Comparison of ENCODE assay signal across 8 cellular contexts in genomic region chr11:68956142-68956541, GRCh38. TPM values are rescaled to one million over a fixed set of nuclear protein-coding genes. Genes with fewer than 3 reads are reported as not detected.
DNase-seq lines count a peak whose midpoint lies in the region; ATAC-seq, FAIRE-seq and TF ChIP-seq lines count a peak whose summit lies in the region.
"Had no signal": no experiment of that assay in that cellular context is flagged by ENCODE, and none has a peak within 500 bp of the region (broad histone marks: within the 10 kb centered on the region; RNA-seq: fewer than 3 reads in every experiment).

No MANE protein-coding gene starts in this region.

- H3K27ac ChIP-seq in K562 (ENCODE audit: extremely low read depth, low read depth, low read length): no peak overlapping the region

- no TSS peak for BruUV-seq in K562 (replicated peaks; lab: Mats Ljungman, UMichigan)

- POLR2A ChIA-PET in GM10248 (lab: Yijun Ruan, JAX): no interaction called here
- POLR2A ChIA-PET in K562 (lab: Yijun Ruan, JAX): no interaction called here

- H4K20me1 ChIP-seq in K562 (replicated peaks; ENCODE audit: control insufficient read depth, insufficient read depth, low read length): no peaks in the 10 kb centered on the region; the same call in none of the 2 replicates

- H3K36me3 Mint-ChIP-seq in nephron (ENCODE audit: low read depth): no peaks in the 10 kb centered on the region

- no peaks in the 10 kb centered on the region for H3K36me3 ChIP-seq in K562 (ENCODE audit: control insufficient read depth, insufficient read depth, low read length)

- H3K4me1 Mint-ChIP-seq in nephron: peaks cover 8% of the 10 kb centered on the region

- in situ Hi-C loops in K562 (cut with MboI): no loop called here

- no peak overlapping the region for H3K9ac ChIP-seq in K562 (ENCODE audit: insufficient read depth in 1 of 2, low read depth in 2 of 2, low read length in 2 of 2)

- ATAC-seq in K562: peak; percentile 80

- H3K9me3 ChIP-seq in K562 (replicated peaks; ENCODE audit: control insufficient read depth, insufficient read depth, low read depth, low read length): no peaks in the 10 kb centered on the region

- H3K27ac Mint-ChIP-seq in nephron: no peak overlapping the region

- TF ChIP-seq RAD21 in Ishikawa (IDR thresholded peaks at IDR 0.05; ENCODE audit: low read depth): peak; percentile 34; the same call in 1 of the 2 replicates
- TF ChIP-seq RAD21 in K562 (CRISPR knock-in tag; conservative IDR thresholded peaks at IDR 0.05 in 1 of 2, IDR thresholded peaks at IDR 0.05 in 1 of 2): peak in 1 of 2 experiments; percentile 18; a peak in 1 of 4 replicates

- peaks cover 8 to 23% of the 10 kb centered on the region in 2 experiments; a peak in 4 of 5 replicates for H3K4me1 ChIP-seq in K562 (replicated peaks in 1 of 2; ENCODE audit: control insufficient read depth in 2 of 2, insufficient read depth in 2 of 2, low read length in 2 of 2)

- TF ChIP-seq CTCF in GM10248 (IDR thresholded peaks at IDR 0.05; ENCODE audit: control extremely low read depth, extremely low read depth, low read depth, missing control alignments): peak; percentile 33
- TF ChIP-seq CTCF in K562 (IDR thresholded peaks at IDR 0.05 in 2 of 3, conservative IDR thresholded peaks at IDR 0.05 in 1 of 3; ENCODE audit: insufficient read depth in 2 of 3, low read depth in 1 of 3, low read length in 3 of 3): peak; percentile 40 to 62 (median 51); a peak in 4 of 6 replicates
- peak in 2 of 3 experiments; percentile 11 to 28 for TF ChIP-seq CTCF in nephron (IDR thresholded peaks at IDR 0.05; ENCODE audit: unreplicated experiment in 3 of 3)

- H3K27me3 ChIP-seq in K562 (ENCODE audit: control insufficient read depth in 2 of 2, insufficient read depth in 2 of 2, low read length in 2 of 2): peaks cover 17 to 42% of the 10 kb centered on the region in 2 experiments; a peak in 4 of 5 replicates

- no peak overlapping the region for H3K4me2 ChIP-seq in K562 (ENCODE audit: insufficient read depth, low read length)

- no peaks in the 10 kb centered on the region for H3K79me2 ChIP-seq in K562 (ENCODE audit: control insufficient read depth, insufficient read depth, low read length)

- peaks cover 10% of the 10 kb centered on the region for H3K27me3 Mint-ChIP-seq in nephron (ENCODE audit: low read depth)

- no peaks in the 10 kb centered on the region for H3K9me1 ChIP-seq in K562 (ENCODE audit: control insufficient read depth, insufficient read depth, low read length)

- H3K4me3 ChIP-seq in K562: no peak overlapping the region

- TF ChIP-seq EP300 in Ishikawa (IDR thresholded peaks at IDR 0.05; ENCODE audit: borderline replicate concordance) (no peak), K562 (IDR thresholded peaks at IDR 0.05; ENCODE audit: low read length) (no peak)

- H2AFZ ChIP-seq in K562 (ENCODE audit: low read depth, low read length): no peak overlapping the region

- H3K4me3 Mint-ChIP-seq in nephron: no peak overlapping the region

- DNase-seq in GM10248 (ENCODE audit: extremely low spot score): peak; percentile 66
- DNase-seq in K562 (ENCODE audit: extremely low read depth in 1 of 4, low spot score in 3 of 4): peak; percentile 31 to 78 (median 73)
- no peak for DNase-seq in GM03348 (ENCODE audit: low spot score)
- no peak for DNase-seq in HK-2 (ENCODE audit: unreplicated experiment)
- DNase-seq in AML-193 (lab: John Stamatoyannopoulos, UW): no peak

- 0% methylated on average over 5 of the region's 12 CpGs for WGBS in K562 (ENCODE audit: insufficient coverage, low coverage, missing lambda C conversion rate)

- no peak for FAIRE-seq in K562 (lab: Jason Lieb, UNC)
- FAIRE-seq: TTC549 had no signal

- CTCF ChIA-PET in GM10248 (lab: Yijun Ruan, JAX) (interaction anchor here (1.2 to 1.5 kb wide), 2 partner anchors 17 to 134 kb away, joined by 3 read pairs; no protein-coding TSS in a partner anchor), K562 (lab: Yijun Ruan, JAX; ENCODE audit: low intra/inter-chr PET ratio) (no interaction called here)

- peaks cover 2% of the 10 kb centered on the region for H3K9me3 Mint-ChIP-seq in nephron

- intact Hi-C loops in K562 (cut with micrococcal nuclease): no loop called here

- no peak for TF ChIP-seq POLR2A in K562 (conservative IDR thresholded peaks at IDR 0.05)

TF ChIP-seq in Ishikawa, 13 proteins besides CTCF, POLR2A, EP300 and RAD21 (continues in another document):
- TF ChIP-seq NFIC (IDR thresholded peaks at IDR 0.05): no peak

RNA-seq across cellular contexts. Expression of gene MRGPRD, which starts 24.6 kb away (rescaled TPM):
- total RNA-seq in K562 (2011; cell fraction: chromatin; rRNA removed; ENCODE audit: low replicate concordance): not detected in 2 replicates
- total RNA-seq in K562 (2011; cell fraction: nucleolus; rRNA removed): not detected in 2 replicates
- not detected in 2 replicates for total RNA-seq in K562 (2011; cell fraction: nucleoplasm; rRNA removed)
- not detected in 2 replicates for total RNA-seq in K562 (2014; rRNA removed)
- total RNA-seq in K562 (2014; rRNA removed; fragmentation: Illumina TruSeq; extraction: Trizol): not detected in 2 replicates
- total RNA-seq in K562 (2015; rRNA removed; fragmentation: Illumina TruSeq; extraction: Trizol): not detected in 2 replicates
- total RNA-seq in K562 (2021): not detected in 2 replicates
- not detected in 2 replicates for polyA plus RNA-seq in K562 (2011; rRNA removed)
- not detected in 2 replicates for polyA plus RNA-seq in K562 (2011; cell fraction: cytosol; rRNA removed)
- polyA plus RNA-seq in K562 (2011; cell fraction: nucleus; rRNA removed): not detected in 2 replicates
- polyA plus RNA-seq in K562 (2012): not detected in 2 replicates
- polyA plus RNA-seq in K562 (2014; fragmentation: Illumina TruSeq; extraction: Trizol): not detected in 2 replicates
- not detected for polyA plus RNA-seq in K562 (2014; fragmentation: Nextera tagmentation; extraction: Ambion mirVana)
- polyA plus RNA-seq in K562 (2014; rRNA removed): not detected in 2 replicates
- polyA minus RNA-seq in K562 (2011; rRNA and poly(A)+ RNA removed): not detected in 2 replicates
- not detected in 2 replicates for polyA minus RNA-seq in K562 (2011; cell fraction: cytosol; rRNA and poly(A)+ RNA removed)
- not detected in 2 replicates for polyA minus RNA-seq in K562 (2011; cell fraction: nucleus; rRNA and poly(A)+ RNA removed)

RNA-seq across cellular contexts. Expression of gene IGHMBP2, which starts 52.5 kb away (rescaled TPM):
- 109 and 159 TPM in 2 replicates for total RNA-seq in K562 (2011; cell fraction: chromatin; rRNA removed; ENCODE audit: low replicate concordance)
- 75.3 and 75.5 TPM in 2 replicates for total RNA-seq in K562 (2011; cell fraction: nucleolus; rRNA removed)
- 61.4 and 66.5 TPM in 2 replicates for total RNA-seq in K562 (2011; cell fraction: nucleoplasm; rRNA removed)
- total RNA-seq in K562 (2014; rRNA removed) (12.5 and 15.9 TPM in 2 replicates), K562 (2014; rRNA removed; fragmentation: Illumina TruSeq; extraction: Trizol) (8.3 and 11.7 TPM in 2 replicates), K562 (2015; rRNA removed; fragmentation: Illumina TruSeq; extraction: Trizol) (11.6 and 14.5 TPM in 2 replicates), K562 (2021) (24.8 and 28.9 TPM in 2 replicates)
- polyA plus RNA-seq in K562 (2011; rRNA removed) (14.5 and 21.1 TPM in 2 replicates), K562 (2014; fragmentation: Illumina TruSeq; extraction: Trizol) (18.8 and 20.7 TPM in 2 replicates), K562 (2014; fragmentation: Nextera tagmentation; extraction: Ambion mirVana) (1 to 10 TPM; 1.6 to 1.8 TPM), K562 (2014; rRNA removed) (16.3 and 18.6 TPM in 2 replicates)
- 8.1 and 11.3 TPM in 2 replicates for polyA plus RNA-seq in K562 (2011; cell fraction: cytosol; rRNA removed)
- 61.4 and 78.3 TPM in 2 replicates for polyA plus RNA-seq in K562 (2011; cell fraction: nucleus; rRNA removed)
- polyA plus RNA-seq in K562 (2012): 10.6 and 12.2 TPM in 2 replicates
- polyA minus RNA-seq in K562 (2011; rRNA and poly(A)+ RNA removed): 14.0 and 15.0 TPM in 2 replicates
- 10.6 and 14.2 TPM in 2 replicates for polyA minus RNA-seq in K562 (2011; cell fraction: cytosol; rRNA and poly(A)+ RNA removed)
- 30.6 and 45.2 TPM in 2 replicates for polyA minus RNA-seq in K562 (2011; cell fraction: nucleus; rRNA and poly(A)+ RNA removed)

RNA-seq across cellular contexts. Expression of gene MRPL21, which starts 52.5 kb away (rescaled TPM):
- 59.2 and 99.2 TPM in 2 replicates for total RNA-seq in K562 (2011; cell fraction: chromatin; rRNA removed; ENCODE audit: low replicate concordance)
- total RNA-seq in K562 (2011; cell fraction: nucleolus; rRNA removed): 79.2 and 104 TPM in 2 replicates
- 83.7 and 85.4 TPM in 2 replicates for total RNA-seq in K562 (2011; cell fraction: nucleoplasm; rRNA removed)
- total RNA-seq in K562 (2014; rRNA removed) (254 and 255 TPM in 2 replicates), K562 (2014; rRNA removed; fragmentation: Illumina TruSeq; extraction: Trizol) (196 and 207 TPM in 2 replicates), K562 (2015; rRNA removed; fragmentation: Illumina TruSeq; extraction: Trizol) (207 and 219 TPM in 2 replicates), K562 (2021) (201 and 238 TPM in 2 replicates)
- polyA plus RNA-seq in K562 (2011; rRNA removed) (194 and 232 TPM in 2 replicates), K562 (2014; fragmentation: Illumina TruSeq; extraction: Trizol) (203 and 210 TPM in 2 replicates), K562 (2014; fragmentation: Nextera tagmentation; extraction: Ambion mirVana) (100 to 1,000 TPM; 448 to 618 TPM), K562 (2014; rRNA removed) (328 and 364 TPM in 2 replicates)
- 126 and 191 TPM in 2 replicates for polyA plus RNA-seq in K562 (2011; cell fraction: cytosol; rRNA removed)
- polyA plus RNA-seq in K562 (2011; cell fraction: nucleus; rRNA removed): 88.4 and 93.3 TPM in 2 replicates
- polyA plus RNA-seq in K562 (2012): 124 and 195 TPM in 2 replicates
- polyA minus RNA-seq in K562 (2011; rRNA and poly(A)+ RNA removed): 76.5 and 99.7 TPM in 2 replicates
- 47.3 and 49.9 TPM in 2 replicates for polyA minus RNA-seq in K562 (2011; cell fraction: cytosol; rRNA and poly(A)+ RNA removed)
- 40.5 and 55.1 TPM in 2 replicates for polyA minus RNA-seq in K562 (2011; cell fraction: nucleus; rRNA and poly(A)+ RNA removed)

RNA-seq across cellular contexts. Expression of gene MRGPRF, which starts 56.9 kb away (rescaled TPM):
- total RNA-seq in K562 (2011; cell fraction: chromatin; rRNA removed; ENCODE audit: low replicate concordance): not detected in 2 replicates
- not detected in 2 replicates for total RNA-seq in K562 (2011; cell fraction: nucleolus; rRNA removed)
- not detected in 2 replicates for total RNA-seq in K562 (2011; cell fraction: nucleoplasm; rRNA removed)
- total RNA-seq in K562 (2014; rRNA removed): not detected in 2 replicates
- total RNA-seq in K562 (2014; rRNA removed; fragmentation: Illumina TruSeq; extraction: Trizol): not detected in 2 replicates
- total RNA-seq in K562 (2015; rRNA removed; fragmentation: Illumina TruSeq; extraction: Trizol): not detected in 2 replicates
- total RNA-seq in K562 (2021): 0.07 TPM in 1 of 2 replicates, not detected in the other
- not detected in 2 replicates for polyA plus RNA-seq in K562 (2011; rRNA removed)
- not detected in 2 replicates for polyA plus RNA-seq in K562 (2011; cell fraction: cytosol; rRNA removed)
- polyA plus RNA-seq in K562 (2011; cell fraction: nucleus; rRNA removed): not detected in 2 replicates
- not detected in 2 replicates for polyA plus RNA-seq in K562 (2012)
- polyA plus RNA-seq in K562 (2014; fragmentation: Illumina TruSeq; extraction: Trizol): not detected in 2 replicates
- not detected for polyA plus RNA-seq in K562 (2014; fragmentation: Nextera tagmentation; extraction: Ambion mirVana)
- polyA plus RNA-seq in K562 (2014; rRNA removed): not detected in 2 replicates
- polyA minus RNA-seq in K562 (2011; rRNA and poly(A)+ RNA removed): not detected in 2 replicates
- polyA minus RNA-seq in K562 (2011; cell fraction: cytosol; rRNA and poly(A)+ RNA removed): not detected in 2 replicates
- polyA minus RNA-seq in K562 (2011; cell fraction: nucleus; rRNA and poly(A)+ RNA removed): not detected in 2 replicates

Comparison
In these comparisons a context has a peak if more than half of its experiments do, and no peak if none do; other contexts are left out.
1. DNase-seq: peak in GM10248 (single experiment) and K562 (4 of 4); none in GM03348 (single experiment), HK-2 (single experiment) and AML-193 (0 of 2).
2. Peak in every context shown above with its lines, with median percentiles within 50 percentile points of each other: CTCF ChIP-seq.